In the genomic region with DNA sequence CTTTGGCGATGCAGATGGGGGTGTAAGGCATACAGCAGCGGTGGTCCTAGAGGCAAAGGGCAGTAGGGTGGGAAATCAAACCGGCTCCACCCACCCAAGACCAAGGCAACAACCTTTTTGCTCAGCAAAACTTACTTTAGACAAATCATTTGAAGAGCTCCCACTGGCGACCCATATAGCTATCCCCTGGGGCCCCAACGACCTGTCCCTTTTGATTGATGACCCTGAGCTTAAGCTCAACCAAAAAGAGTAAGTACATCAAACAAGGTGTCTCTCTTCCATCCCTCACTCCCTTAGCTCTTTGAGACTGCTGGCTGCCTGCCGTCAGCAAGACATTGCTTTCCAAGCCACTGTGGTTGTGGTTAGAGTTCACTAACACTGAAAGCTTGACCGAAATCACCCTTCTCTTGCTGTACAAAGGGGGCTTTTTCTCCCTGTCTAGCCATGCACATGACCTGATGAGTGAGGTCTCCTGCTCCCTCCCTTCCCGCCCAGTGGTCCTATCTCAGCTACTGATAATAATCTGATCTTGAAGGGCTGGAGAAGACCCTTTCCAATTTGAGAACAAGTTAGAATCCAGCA, we compare ENCODE assay signal across 12 cellular contexts. TPM values are rescaled to one million over a fixed set of nuclear protein-coding genes. Genes with fewer than 3 reads are reported as not detected.
DNase-seq lines count a peak whose midpoint lies in the region; ATAC-seq lines count a peak whose summit lies in the region.
"Had no signal": no experiment of that assay in that cellular context is flagged by ENCODE, and none has a peak within 500 bp of the region (broad histone marks: within the 10 kb centered on the region; RNA-seq: fewer than 3 reads in every experiment).

No MANE protein-coding gene starts in this region.

- peaks cover 73% of the 10 kb centered on the region for H3K36me3 Mint-ChIP-seq in activated CD4-positive, alpha-beta memory T cell treated with anti-CD3 and anti-CD28 coated beads, Interleukin-2, amount 10 ng/mL, durations not matched to agents 7 days and 5 days (ENCODE audit: low read depth)

- H3K27me3 Mint-ChIP-seq in activated CD4-positive, alpha-beta memory T cell treated with anti-CD3 and anti-CD28 coated beads, Interleukin-2, amount 10 ng/mL, durations not matched to agents 7 days and 5 days = no peaks in the 10 kb centered on the region
- H3K27me3 Mint-ChIP-seq: CD4-positive, alpha-beta memory T cell had no signal

- H3K4me3 Mint-ChIP-seq in activated CD4-positive, alpha-beta memory T cell treated with anti-CD3 and anti-CD28 coated beads, Interleukin-2, amount 10 ng/mL, durations not matched to agents 7 days and 5 days = no peak overlapping the region
- H3K4me3 Mint-ChIP-seq: CD4-positive, alpha-beta memory T cell had no signal

- POLR2A ChIA-PET in activated CD4-positive, alpha-beta memory T cell treated with anti-CD3 and anti-CD28 coated beads, Interleukin-2, amount 10 ng/mL, durations not matched to agents 7 days and 5 days (lab: Charles Lee) = interaction anchor here (0.6 to 1.1 kb wide), 2 partner anchors 22 to 53 kb away, joined by 3 to 4 read pairs; no protein-coding TSS in a partner anchor

- H3K27ac ChIP-seq in cingulate gyrus (ENCODE audit: low read depth, low read length) = peak overlapping the region; percentile 54
- H3K27ac ChIP-seq: ascending aorta, epithelial cell of prostate had no signal

- ATAC-seq in GM18511 (IDR thresholded peaks at IDR 0.05; ENCODE audit: unreplicated experiment) (peak; percentile 70), GM21390 (IDR thresholded peaks at IDR 0.05; ENCODE audit: unreplicated experiment) (peak; percentile 69), HG03095 (IDR thresholded peaks at IDR 0.05; ENCODE audit: unreplicated experiment) (peak; percentile 79)
- ATAC-seq: HCT116 had no signal

- no peak for DNase-seq in NCI-H1092 treated with DMSO at 0.1 percent for 48 hours (lab: John Stamatoyannopoulos, UW)
- no peak for DNase-seq in activated CD4-positive, alpha-beta memory T cell treated with anti-CD3 and anti-CD28 coated beads, Interleukin-2, amount 10 ng/mL, durations not matched to agents 7 days and 5 days
- DNase-seq in medulla oblongata (ENCODE audit: extremely low spot score) = no peak
- no peak for DNase-seq in kidney tubule cell (ENCODE audit: low spot score)
- DNase-seq: CD4-positive, alpha-beta memory T cell had no signal

- H3K4me1 Mint-ChIP-seq in activated CD4-positive, alpha-beta memory T cell treated with anti-CD3 and anti-CD28 coated beads, Interleukin-2, amount 10 ng/mL, durations not matched to agents 7 days and 5 days = peaks cover 12% of the 10 kb centered on the region

- no peaks in the 10 kb centered on the region for H3K9me3 Mint-ChIP-seq in activated CD4-positive, alpha-beta memory T cell treated with anti-CD3 and anti-CD28 coated beads, Interleukin-2, amount 10 ng/mL, durations not matched to agents 7 days and 5 days
- H3K9me3 Mint-ChIP-seq: CD4-positive, alpha-beta memory T cell had no signal

- no peak overlapping the region for H3K27ac Mint-ChIP-seq in activated CD4-positive, alpha-beta memory T cell treated with anti-CD3 and anti-CD28 coated beads, Interleukin-2, amount 10 ng/mL, durations not matched to agents 7 days and 5 days

- CTCF ChIA-PET in activated CD4-positive, alpha-beta memory T cell treated with anti-CD3 and anti-CD28 coated beads, Interleukin-2, amount 10 ng/mL, durations not matched to agents 7 days and 5 days (lab: Charles Lee) = interaction anchor here (0.6 to 2.0 kb wide), 5 partner anchors 12 to 187 kb away, joined by 3 to 6 read pairs (median 5); no protein-coding TSS in a partner anchor

RNA-seq across cellular contexts. Expression of gene XPNPEP1, which starts 42.3 kb away (rescaled TPM):
- total RNA-seq in activated CD4-positive, alpha-beta memory T cell treated with anti-CD3 and anti-CD28 coated beads, Interleukin-2, amount 10 ng/mL, durations not matched to agents 7 days and 5 days = 10 to 100 TPM; 78.7 to 90.3 TPM
